22 cellular contexts compared by ENCODE assay signal in genomic region chr10:100209303-100209702, GRCh38. TPM values are rescaled to one million over a fixed set of nuclear protein-coding genes. Genes with fewer than 3 reads are reported as not detected.
DNase-seq lines count a peak whose midpoint lies in the region; ATAC-seq and TF ChIP-seq lines count a peak whose summit lies in the region.
"Had no signal": no experiment of that assay in that cellular context is flagged by ENCODE, and none has a peak within 500 bp of the region (broad histone marks: within the 10 kb centered on the region; RNA-seq: fewer than 3 reads in every experiment).

No MANE protein-coding gene starts in this region.

- ATAC-seq in GM18873 (IDR thresholded peaks at IDR 0.05; ENCODE audit: low FRiP score, unreplicated experiment), result no peak
- ATAC-seq: activated naive CD8-positive, alpha-beta T cell treated with anti-CD3 and anti-CD28 coated beads, Interleukin-2, amount 50 U/mL, for 24 hours; natural killer cell; SK-N-SH treated with all-trans-retinoic acid at 6 μM for 48 hours had no signal

- no peaks in the 10 kb centered on the region for H3K9me3 Mint-ChIP-seq in HFFc6
- H3K9me3 Mint-ChIP-seq: activated naive CD8-positive, alpha-beta T cell treated with anti-CD3 and anti-CD28 coated beads, Interleukin-2, amount 50 U/mL, for 24 hours; activated T-helper 2 cell treated with anti-CD3 and anti-CD28 coated beads, Interferon-gamma antibody, Interleukin-2, Interleukin-4, amounts not matched to agents 10 μg/mL and 5 μg/mL and 100 μg/mL, durations not matched to agents 14 hours and 24 hours and 36 hours; natural killer cell; type B pancreatic cell had no signal

- in situ Hi-C loops in GM13977 (cut with MboI; ENCODE audit: low pct_unique_long_range_greater_than_20kb, low sequenced_read_pairs, unreplicated experiment), result no loop called here

- H3K4me3 ChIP-seq in adipocyte (ENCODE audit: low read length) (no peak overlapping the region), fibroblast of pulmonary artery (replicated peaks; ENCODE audit: low read depth, low read length) (no peak overlapping the region), parathyroid adenoma (ENCODE audit: low read depth, low read length) (peak overlapping the region; percentile 18)
- H3K4me3 ChIP-seq: stomach had no signal

- no peak overlapping the region for H3K4me3 Mint-ChIP-seq in HFFc6
- H3K4me3 Mint-ChIP-seq: activated naive CD8-positive, alpha-beta T cell treated with anti-CD3 and anti-CD28 coated beads, Interleukin-2, amount 50 U/mL, for 24 hours; B cell; natural killer cell; type B pancreatic cell had no signal

- no peaks in the 10 kb centered on the region for H3K9me3 ChIP-seq in adipocyte (ENCODE audit: control insufficient read depth, low read length)
- H3K9me3 ChIP-seq in parathyroid adenoma (ENCODE audit: control insufficient read depth, low read length), result no peaks in the 10 kb centered on the region
- H3K9me3 ChIP-seq: stomach had no signal

- no peaks in the 10 kb centered on the region for H3K79me2 ChIP-seq in parathyroid adenoma

- peak; percentile 32 for DNase-seq in GM03348 (ENCODE audit: low spot score)
- DNase-seq in adipocyte (ENCODE audit: low read depth), result peak; percentile 71
- DNase-seq in fibroblast of pulmonary artery (ENCODE audit: low read depth), result peak; percentile 66
- no peak for DNase-seq in COLO668 (lab: John Stamatoyannopoulos, UW; ENCODE audit: unreplicated experiment)
- no peak for DNase-seq in GM13977 (ENCODE audit: low spot score)
- DNase-seq in HFFc6, result no peak
- DNase-seq: activated naive CD8-positive, alpha-beta T cell treated with anti-CD3 and anti-CD28 coated beads, Interleukin-2, amount 50 U/mL, for 24 hours; hypothalamus; KG1; mammary epithelial cell; natural killer cell; NCI-H2029 treated with DMSO at 0.1 percent for 48 hours; NCI-H510A treated with DMSO at 0.1 percent for 48 hours; small intestine; stimulated activated CD4-positive, alpha-beta T cell treated with anti-CD3 and anti-CD28 coated beads, Interleukin-4, amount 100 ng/mL, for 1 hour; stomach had no signal

- peaks cover 27% of the 10 kb centered on the region; the same call in 1 of the 2 replicates for H3K36me3 Mint-ChIP-seq in HFFc6 (ENCODE audit: low read depth)

- H3K27ac Mint-ChIP-seq in HFFc6, result no peak overlapping the region
- H3K27ac Mint-ChIP-seq: activated naive CD8-positive, alpha-beta T cell treated with anti-CD3 and anti-CD28 coated beads, Interleukin-2, amount 50 U/mL, for 24 hours; activated T-helper 2 cell treated with anti-CD3 and anti-CD28 coated beads, Interferon-gamma antibody, Interleukin-2, Interleukin-4, amounts not matched to agents 10 μg/mL and 5 μg/mL and 100 μg/mL, durations not matched to agents 14 hours and 24 hours and 36 hours; B cell; natural killer cell; type B pancreatic cell had no signal

- peak overlapping the region; percentile 47 for H3K27ac ChIP-seq in parathyroid adenoma
- H3K27ac ChIP-seq: stomach had no signal

- H3K4me1 ChIP-seq in adipocyte (ENCODE audit: control insufficient read depth, insufficient read depth, low read length) (peaks cover 20% of the 10 kb centered on the region), parathyroid adenoma (no peaks in the 10 kb centered on the region)
- H3K4me1 ChIP-seq: stomach had no signal

- H3K4me2 ChIP-seq in parathyroid adenoma (ENCODE audit: low read length), result peak overlapping the region; percentile 31

- TF ChIP-seq CTCF in fibroblast of pulmonary artery (IDR thresholded peaks at IDR 0.05; ENCODE audit: low read length, missing control alignments) (no peak), parathyroid adenoma (IDR thresholded peaks at IDR 0.05) (no peak), GM13977 (IDR thresholded peaks at IDR 0.05; ENCODE audit: extremely low read depth, insufficient read depth, missing control alignments) (no peak), HFFc6 (IDR thresholded peaks at IDR 0.05) (no peak)

- no peaks in the 10 kb centered on the region for H3K27me3 Mint-ChIP-seq in HFFc6 (ENCODE audit: insufficient read depth)
- H3K27me3 Mint-ChIP-seq: activated naive CD8-positive, alpha-beta T cell treated with anti-CD3 and anti-CD28 coated beads, Interleukin-2, amount 50 U/mL, for 24 hours; B cell; type B pancreatic cell had no signal

- peak overlapping the region; percentile 58 for H3K9ac ChIP-seq in adipocyte (ENCODE audit: low read length)
- no peak overlapping the region for H3K9ac ChIP-seq in parathyroid adenoma

- peaks cover 8% of the 10 kb centered on the region for H3K4me1 Mint-ChIP-seq in HFFc6 (ENCODE audit: low read depth)
- H3K4me1 Mint-ChIP-seq: activated naive CD8-positive, alpha-beta T cell treated with anti-CD3 and anti-CD28 coated beads, Interleukin-2, amount 50 U/mL, for 24 hours; B cell; natural killer cell had no signal

- H3K27me3 ChIP-seq in adipocyte (replicated peaks; ENCODE audit: control insufficient read depth, insufficient read depth, low read length), result no peaks in the 10 kb centered on the region
- H3K27me3 ChIP-seq in parathyroid adenoma (ENCODE audit: control insufficient read depth, insufficient read depth, low read length), result no peaks in the 10 kb centered on the region
- H3K27me3 ChIP-seq: stomach had no signal

- H3K36me3 ChIP-seq in adipocyte (ENCODE audit: control insufficient read depth, insufficient read depth, low read length, severe bottlenecking) (peaks cover 64% of the 10 kb centered on the region), parathyroid adenoma (ENCODE audit: control insufficient read depth, insufficient read depth, low read length) (no peaks in the 10 kb centered on the region)

- H2AFZ ChIP-seq in parathyroid adenoma, result no peak overlapping the region

RNA-seq across cellular contexts. Expression of gene CHUK, which starts 20.1 kb away (rescaled TPM):
- 10 to 100 TPM; 18.2 to 22.6 (median 20.6) TPM for total RNA-seq in HFFc6 (2021; fragmentation: NEBNext Ultra II Directional; extraction: Animal tissue kit (Norgen Biotek cat#: 25700))

RNA-seq across cellular contexts. Expression of gene ERLIN1, which starts 23.5 kb away (rescaled TPM):
- 10 to 100 TPM; 56.9 to 83.1 (median 74.2) TPM for total RNA-seq in HFFc6 (2021; fragmentation: NEBNext Ultra II Directional; extraction: Animal tissue kit (Norgen Biotek cat#: 25700))

RNA-seq across cellular contexts. Expression of gene CWF19L1, which starts 58.1 kb away (rescaled TPM):
- 10 to 100 TPM; 19.1 to 24.5 (median 20.6) TPM for total RNA-seq in HFFc6 (2021; fragmentation: NEBNext Ultra II Directional; extraction: Animal tissue kit (Norgen Biotek cat#: 25700))

Comparison
In these comparisons a context has a peak if more than half of its experiments do, and no peak if none do; other contexts are left out.
1. DNase-seq: peak in GM03348 (single experiment), adipocyte (single experiment) and fibroblast of pulmonary artery (single experiment); none in COLO668 (single experiment), GM13977 (single experiment) and HFFc6 (single experiment).